Comparison of ENCODE assay signal across 9 cellular contexts in genomic region chr2:129936334-129936934, GRCh38. TPM values are rescaled to one million over a fixed set of nuclear protein-coding genes. Genes with fewer than 3 reads are reported as not detected.
DNase-seq lines count a peak whose midpoint lies in the region; FAIRE-seq and TF ChIP-seq lines count a peak whose summit lies in the region.
"Had no signal": no experiment of that assay in that cellular context is flagged by ENCODE, and none has a peak within 500 bp of the region (broad histone marks: within the 10 kb centered on the region; RNA-seq: fewer than 3 reads in every experiment).

No MANE protein-coding gene starts in this region.

- no peaks in the 10 kb centered on the region for H3K9me3 Mint-ChIP-seq in CD8-positive, alpha-beta memory T cell
- no peaks in the 10 kb centered on the region for H3K9me3 Mint-ChIP-seq in endodermal cell

- TF ChIP-seq POLR2A in esophagus muscularis mucosa (IDR thresholded peaks at IDR 0.05; ENCODE audit: low read depth): no peak

- 94 to 97% methylated on average over 4 to 6 of the region's 9 CpGs for WGBS in endodermal cell (ENCODE audit: insufficient coverage in 1 of 2, insufficient read length in 1 of 2), 2 experiments
- 77% methylated on average over 9 of the region's 9 CpGs for WGBS in esophagus muscularis mucosa

- no peaks in the 10 kb centered on the region for H3K4me1 ChIP-seq in CD8-positive, alpha-beta memory T cell (ENCODE audit: insufficient read depth, low read length)
- H3K4me1 ChIP-seq in endodermal cell (ENCODE audit: control insufficient read depth, insufficient read depth, low read length) (peaks cover 4% of the 10 kb centered on the region), esophagus muscularis mucosa (peaks cover 0 to 8% (median 5%) of the 10 kb centered on the region in 4 donors)

- H3K4me3 ChIP-seq in CD8-positive, alpha-beta memory T cell (ENCODE audit: low read length): no peak overlapping the region
- no peak overlapping the region for H3K4me3 ChIP-seq in endodermal cell (ENCODE audit: low read length)
- H3K4me3 ChIP-seq in esophagus muscularis mucosa: no peak overlapping the region

- no peak overlapping the region for H3K27ac ChIP-seq in CD8-positive, alpha-beta memory T cell (ENCODE audit: low read depth, low read length)
- H3K27ac ChIP-seq in endodermal cell (ENCODE audit: low read depth, low read length): no peak overlapping the region
- H3K27ac ChIP-seq in esophagus muscularis mucosa (replicated peaks in 1 of 4): no peak overlapping the region

- peak in 3 of 5 donors; percentile 6 to 62 (median 18) for DNase-seq in CD8-positive, alpha-beta memory T cell
- no peak for DNase-seq in GM19239 (ENCODE audit: insufficient read length, low spot score)
- peak; percentile 0 for DNase-seq in NCI-H748 treated with DMSO at 0.1 percent for 48 hours (lab: John Stamatoyannopoulos, UW)
- DNase-seq in endodermal cell: peak; percentile 90
- no peak for DNase-seq in NCI-H1105 (lab: John Stamatoyannopoulos, UW)
- no peak for DNase-seq in esophagus muscularis mucosa (ENCODE audit: extremely low spot score)
- DNase-seq in inferior parietal cortex (ENCODE audit: extremely low spot score): no peak
- no peak for DNase-seq in foreskin melanocyte

- no peaks in the 10 kb centered on the region for H3K36me3 ChIP-seq in CD8-positive, alpha-beta memory T cell (ENCODE audit: insufficient read depth, low read length)
- no peaks in the 10 kb centered on the region for H3K36me3 ChIP-seq in endodermal cell (ENCODE audit: control insufficient read depth, insufficient read depth, low read length)
- H3K36me3 ChIP-seq in esophagus muscularis mucosa: no peaks in the 10 kb centered on the region

- POLR2A ChIA-PET in CD8-positive, alpha-beta memory T cell (lab: Charles Lee): no interaction called here

- no peaks in the 10 kb centered on the region for H3K27me3 ChIP-seq in CD8-positive, alpha-beta memory T cell (ENCODE audit: insufficient read depth, low read length, poor library complexity, severe bottlenecking)
- H3K27me3 ChIP-seq in endodermal cell (ENCODE audit: control insufficient read depth, insufficient read depth, low read length, poor library complexity, severe bottlenecking) (peaks cover 5% of the 10 kb centered on the region), esophagus muscularis mucosa (peaks cover 0 to 61% (median 0%) of the 10 kb centered on the region in 4 donors)

- H3K4me3 Mint-ChIP-seq in CD8-positive, alpha-beta memory T cell: no peak overlapping the region
- H3K4me3 Mint-ChIP-seq in endodermal cell: no peak overlapping the region

- TF ChIP-seq EP300 in esophagus muscularis mucosa (IDR thresholded peaks at IDR 0.05): no peak

- H3K9me3 ChIP-seq in CD8-positive, alpha-beta memory T cell (ENCODE audit: low read length): no peaks in the 10 kb centered on the region
- H3K9me3 ChIP-seq in endodermal cell (ENCODE audit: control insufficient read depth, low read length): no peaks in the 10 kb centered on the region
- H3K9me3 ChIP-seq in esophagus muscularis mucosa: no peaks in the 10 kb centered on the region

- peaks cover 14 to 31% of the 10 kb centered on the region in 2 donors for H3K27me3 Mint-ChIP-seq in CD8-positive, alpha-beta memory T cell
- H3K27me3 Mint-ChIP-seq in endodermal cell (ENCODE audit: insufficient read depth): peaks cover 24% of the 10 kb centered on the region

- no peaks in the 10 kb centered on the region for H3K4me1 Mint-ChIP-seq in CD8-positive, alpha-beta memory T cell
- peaks cover 8% of the 10 kb centered on the region for H3K4me1 Mint-ChIP-seq in endodermal cell

- no peak overlapping the region for H3K9ac ChIP-seq in endodermal cell (ENCODE audit: extremely low read depth, low read length, poor library complexity, severe bottlenecking)

- no peaks in the 10 kb centered on the region for H3K36me3 Mint-ChIP-seq in CD8-positive, alpha-beta memory T cell
- no peaks in the 10 kb centered on the region for H3K36me3 Mint-ChIP-seq in endodermal cell (ENCODE audit: low read depth)

- CTCF ChIA-PET in CD8-positive, alpha-beta memory T cell (lab: Charles Lee): interaction anchor here (0.8 kb wide), 1 partner anchor 396 kb away, joined by 6 read pairs; no protein-coding TSS in a partner anchor

- peak; percentile 78 for TF ChIP-seq CTCF in endodermal cell (conservative IDR thresholded peaks at IDR 0.05)
- TF ChIP-seq CTCF in esophagus muscularis mucosa (IDR thresholded peaks at IDR 0.05): no peak

- FAIRE-seq in GM19239 (lab: Jason Lieb, UNC): peak; percentile 33

- intact Hi-C loops in esophagus muscularis mucosa (cut with DNase I): loop anchor here (5.0 kb wide), 1 partner anchor 396 kb away; no protein-coding TSS in a partner anchor

- no peak overlapping the region for H3K27ac Mint-ChIP-seq in CD8-positive, alpha-beta memory T cell
- no peak overlapping the region for H3K27ac Mint-ChIP-seq in endodermal cell

RNA-seq across cellular contexts. Expression of gene RAB6C, which starts 43.0 kb away (rescaled TPM):
- total RNA-seq in CD8-positive, alpha-beta memory T cell: under 1 TPM in 1 of 2 experiments, not detected in 1; 0.09 TPM
- not detected for polyA plus RNA-seq in CD8-positive, alpha-beta memory T cell
- total RNA-seq in endodermal cell (under 1 TPM; 0.22 to 0.24 TPM), esophagus muscularis mucosa (under 1 TPM in 3 of 4 donors, not detected in 1; 0.26 to 0.57 (median 0.42) TPM)
- polyA plus RNA-seq in endodermal cell (2013, experiment 1 of 2): not detected
- polyA plus RNA-seq in endodermal cell (2013, experiment 2 of 2): not detected
- total RNA-seq: myocyte had no signal

Comparison
In these comparisons a context has a peak if more than half of its experiments do, and no peak if none do; other contexts are left out.
1. DNase-seq: peak in CD8-positive, alpha-beta memory T cell (3 of 5), NCI-H748 treated with DMSO at 0.1 percent for 48 hours (single experiment) and endodermal cell (single experiment); none in GM19239 (single experiment), NCI-H1105 (single experiment), esophagus muscularis mucosa (single experiment), inferior parietal cortex (single experiment) and foreskin melanocyte (single experiment).